Comparison of ENCODE assay signal across 8 cellular contexts in genomic region chr11:123061403-123062157, GRCh38. TPM values are rescaled to one million over a fixed set of nuclear protein-coding genes. Genes with fewer than 3 reads are reported as not detected.
DNase-seq lines count a peak whose midpoint lies in the region; ATAC-seq, FAIRE-seq and TF ChIP-seq lines count a peak whose summit lies in the region.

Gene HSPA8 (minus strand): TSS chr11:123062136. CDS start chr11:123061324, 812 bp downstream.

- FAIRE-seq in endothelial cell of umbilical vein (lab: Jason Lieb, UNC), result no peak

- H3K4me1 ChIP-seq in endothelial cell of umbilical vein (ENCODE audit: control insufficient read depth, extremely low read depth, insufficient read depth, low read length), result peaks cover 29% of the 10 kb centered on the region

- peaks cover 32 to 35% of the 10 kb centered on the region in 2 experiments for H3K36me3 ChIP-seq in endothelial cell of umbilical vein (ENCODE audit: control insufficient read depth in 2 of 2, extremely low read depth in 1 of 2, insufficient read depth in 2 of 2, low read length in 2 of 2)

- H4K20me1 ChIP-seq in endothelial cell of umbilical vein (replicated peaks; ENCODE audit: control insufficient read depth, extremely low read depth, insufficient read depth, low read length), result peaks cover 2% of the 10 kb centered on the region

- TF ChIP-seq POLR2A in endothelial cell of umbilical vein (IDR thresholded peaks at IDR 0.05; ENCODE audit: low read depth, low read length), result peak; percentile 99

- TSS peak; percentile 15 for BruUV-seq in endothelial cell of umbilical vein (replicated peaks; lab: Mats Ljungman, UMichigan)

- POLR2A ChIA-PET in endothelial cell of umbilical vein (lab: Charles Lee), result interaction anchor here (0.6 to 1.6 kb wide), 17 partner anchors 8 to 896 kb away, joined by 3 to 14 read pairs (median 4); partner anchors contain the start of gene UBASH3B

- peak within 1 kb of the TSS; percentile 92 for H3K4me2 ChIP-seq in endothelial cell of umbilical vein (ENCODE audit: insufficient read depth, low read length)

- DNase-seq in GF-D8 (lab: John Stamatoyannopoulos, UW), result peak; percentile 56
- DNase-seq in NOMO-1 treated with DMSO at 0.1 percent for 48 hours (lab: John Stamatoyannopoulos, UW; ENCODE audit: unreplicated experiment), result peak; percentile 56
- DNase-seq in activated CD8-positive, alpha-beta memory T cell treated with anti-CD3 and anti-CD28 coated beads, Interleukin-2, amount 50 U/mL, for 48 hours, result peak; percentile 88
- peak; percentile 46 for DNase-seq in endothelial cell of umbilical vein (ENCODE audit: low read depth, low spot score)
- DNase-seq in mucosa of gallbladder (ENCODE audit: low spot score), result peak; percentile 51
- peak; percentile 65 for DNase-seq in stimulated activated CD8-positive, alpha-beta memory T cell treated with anti-CD3 and anti-CD28 coated beads, Interleukin-4, amount 100 ng/mL, for 24 hours (ENCODE audit: low read depth)
- DNase-seq in GM19240 (ENCODE audit: insufficient read length, low spot score), result no peak

- H3K27ac ChIP-seq in endothelial cell of umbilical vein (ENCODE audit: insufficient read depth, low read depth, low read length), result peak within 1 kb of the TSS; percentile 96

- CTCF ChIA-PET in endothelial cell of umbilical vein (lab: Charles Lee), result interaction anchor here (0.6 to 1.8 kb wide), 9 partner anchors 8 to 201 kb away, joined by 3 to 7 read pairs (median 4); no protein-coding TSS in a partner anchor

- H2AFZ ChIP-seq in endothelial cell of umbilical vein (ENCODE audit: low read depth, low read length), result peak within 1 kb of the TSS; percentile 27

- intact Hi-C loops in endothelial cell of umbilical vein (cut with micrococcal nuclease), result loop anchor here (1.0 to 10.0 kb wide), 10 partner anchors 22 to 1836 kb away; partner anchors contain the start of genes GRAMD1B, JHY, ROBO4 and UBASH3B

- dilution Hi-C loops in endothelial cell of umbilical vein (cut with MboI; ENCODE audit: extremely low pct_ligation_motif_present, low sequenced_read_pairs), result no loop called here

- H3K27me3 ChIP-seq in endothelial cell of umbilical vein (ENCODE audit: control insufficient read depth in 2 of 2, insufficient read depth in 2 of 2, low read length in 2 of 2), result no peaks in the 10 kb centered on the region

- peak; percentile 3 for ATAC-seq in HG02840 (IDR thresholded peaks at IDR 0.05; ENCODE audit: low FRiP score, unreplicated experiment)

- no peaks in the 10 kb centered on the region for H3K9me3 ChIP-seq in endothelial cell of umbilical vein (replicated peaks; ENCODE audit: control insufficient read depth, insufficient read depth, low read length)

- H3K9ac ChIP-seq in endothelial cell of umbilical vein (replicated peaks; ENCODE audit: extremely low read depth, insufficient read depth, low read length), result peak within 1 kb of the TSS; percentile 96

- no peaks in the 10 kb centered on the region for H3K9me1 ChIP-seq in endothelial cell of umbilical vein (replicated peaks; ENCODE audit: control insufficient read depth, extremely low read depth, insufficient read depth, low read length)

- peak within 1 kb of the TSS; percentile 66 to 95 (median 91) for H3K4me3 ChIP-seq in endothelial cell of umbilical vein (replicated peaks in 1 of 3; ENCODE audit: insufficient read depth in 1 of 3, low read depth in 1 of 3, low read length in 3 of 3)

- peaks cover 61% of the 10 kb centered on the region for H3K79me2 ChIP-seq in endothelial cell of umbilical vein (ENCODE audit: control insufficient read depth, insufficient read depth, low read length)

- TF ChIP-seq CTCF in endothelial cell of umbilical vein (IDR thresholded peaks at IDR 0.05; ENCODE audit: extremely low read depth in 1 of 2, insufficient read depth in 1 of 2, low read depth in 1 of 2, low read length in 2 of 2), result no peak

TF ChIP-seq in endothelial cell of umbilical vein, 7 proteins besides CTCF, POLR2A, EP300 and RAD21:
- TF ChIP-seq JUN (IDR thresholded peaks at IDR 0.05; ENCODE audit: borderline replicate concordance, insufficient read depth, insufficient read length, low read depth) (no peak), MAX (IDR thresholded peaks at IDR 0.05; ENCODE audit: insufficient read depth, insufficient read length) (peak; percentile 88), FOS (IDR thresholded peaks at IDR 0.05; ENCODE audit: borderline replicate concordance, insufficient read depth, low read length) (no peak), MYC (IDR thresholded peaks at IDR 0.05; ENCODE audit: low read depth, low read length) (no peak), POLR2AphosphoS5 (IDR thresholded peaks at IDR 0.05; ENCODE audit: insufficient read depth, low read depth, low read length) (peak; percentile 99), EZH2 (IDR thresholded peaks at IDR 0.05; ENCODE audit: borderline replicate concordance, low read depth, low read length, severe bottlenecking) (no peak), GATA2 (IDR thresholded peaks at IDR 0.05; ENCODE audit: insufficient read depth, insufficient read length, low read depth, low read length) (no peak)

RNA-seq across cellular contexts. Expression of gene HSPA8, which starts in this region (rescaled TPM):
- total RNA-seq in endothelial cell of umbilical vein, result 1,573 and 1,728 TPM in 2 replicates
- 1,383 and 1,403 TPM in 2 replicates for polyA plus RNA-seq in endothelial cell of umbilical vein
- 1,786 and 2,092 TPM in 2 replicates for polyA plus RNA-seq in endothelial cell of umbilical vein (2011; cell fraction: cytosol; rRNA removed)
- 1,186 and 1,234 TPM in 2 replicates for polyA plus RNA-seq in endothelial cell of umbilical vein (2011; cell fraction: nucleus; rRNA removed)
- 1,835 and 3,311 TPM in 2 replicates for polyA plus RNA-seq in endothelial cell of umbilical vein (2012)
- polyA minus RNA-seq in endothelial cell of umbilical vein, result 2,807 and 3,163 TPM in 2 replicates
- polyA minus RNA-seq in endothelial cell of umbilical vein (2011; cell fraction: cytosol; rRNA and poly(A)+ RNA removed), result 881 TPM
- 478 and 763 TPM in 2 replicates for polyA minus RNA-seq in endothelial cell of umbilical vein (2011; cell fraction: nucleus; rRNA and poly(A)+ RNA removed)
- total RNA-seq in mucosa of gallbladder, result 923 TPM
